1 cellular context compared by ENCODE assay signal in the genomic region with DNA sequence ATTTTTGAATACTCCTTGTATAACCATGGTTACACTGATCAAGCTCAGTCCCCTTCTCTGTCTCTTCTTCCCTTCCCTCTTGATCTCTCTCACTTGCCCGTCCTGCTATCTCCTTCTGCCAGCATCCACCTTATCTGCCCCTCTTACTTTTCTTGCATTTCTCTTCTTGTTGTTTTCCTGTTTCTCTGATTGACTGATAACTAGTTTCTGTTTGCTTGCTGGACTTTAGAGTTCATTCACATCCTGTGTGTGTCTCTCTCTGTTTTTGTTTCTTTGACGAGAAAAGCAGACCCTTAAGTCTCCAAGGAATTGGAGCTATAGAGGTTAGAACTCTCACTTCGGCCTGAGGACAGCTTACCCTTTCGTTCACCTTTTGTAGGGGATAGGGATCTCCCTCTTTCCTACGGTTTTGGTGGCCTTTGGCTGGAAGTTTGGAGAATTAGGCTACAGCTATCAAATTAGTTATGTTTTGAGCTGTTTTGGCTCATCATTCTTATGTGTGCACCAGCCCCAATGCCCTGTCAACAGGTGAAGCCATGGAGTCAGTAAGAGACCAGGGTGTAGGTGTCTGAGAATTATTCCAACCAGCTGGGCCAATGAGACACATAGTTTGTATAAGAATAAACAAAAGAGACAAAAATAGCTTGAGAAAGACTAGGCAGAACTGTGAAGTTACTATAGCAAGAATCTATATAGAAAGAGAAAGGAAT.
TF ChIP-seq lines count a peak whose summit lies in the region.

No MANE protein-coding gene starts in this region.

TF ChIP-seq in GM12878, 131 proteins besides CTCF, POLR2A, EP300 and RAD21 (continued from another document):
- no peak for TF ChIP-seq REST (IDR thresholded peaks at IDR 0.05; ENCODE audit: low read depth, low read length)
- TF ChIP-seq ETV6 (conservative IDR thresholded peaks at IDR 0.05 in 1 of 2, IDR thresholded peaks at IDR 0.05 in 1 of 2; ENCODE audit: borderline replicate concordance in 1 of 2, low read depth in 1 of 2) = peak in 1 of 2 experiments; percentile 50; a peak in 2 of 4 replicates
- no peak for TF ChIP-seq CBFB (IDR thresholded peaks at IDR 0.05; ENCODE audit: low read depth)
- no peak for TF ChIP-seq SUPT20H (IDR thresholded peaks at IDR 0.05; ENCODE audit: borderline replicate concordance, control insufficient read depth, low read depth, low read length)
- TF ChIP-seq ZNF24 (IDR thresholded peaks at IDR 0.05) = no peak
- no peak for TF ChIP-seq HCFC1 (IDR thresholded peaks at IDR 0.05; ENCODE audit: low read length)
- no peak for TF ChIP-seq E2F4 (IDR thresholded peaks at IDR 0.05; ENCODE audit: low read depth, low read length)
- no peak for TF ChIP-seq CBX5 (IDR thresholded peaks at IDR 0.05; ENCODE audit: low read depth)
- TF ChIP-seq BCLAF1 (IDR thresholded peaks at IDR 0.05) = no peak
